ENCODE assay signal across 22 cellular contexts in the genomic region with DNA sequence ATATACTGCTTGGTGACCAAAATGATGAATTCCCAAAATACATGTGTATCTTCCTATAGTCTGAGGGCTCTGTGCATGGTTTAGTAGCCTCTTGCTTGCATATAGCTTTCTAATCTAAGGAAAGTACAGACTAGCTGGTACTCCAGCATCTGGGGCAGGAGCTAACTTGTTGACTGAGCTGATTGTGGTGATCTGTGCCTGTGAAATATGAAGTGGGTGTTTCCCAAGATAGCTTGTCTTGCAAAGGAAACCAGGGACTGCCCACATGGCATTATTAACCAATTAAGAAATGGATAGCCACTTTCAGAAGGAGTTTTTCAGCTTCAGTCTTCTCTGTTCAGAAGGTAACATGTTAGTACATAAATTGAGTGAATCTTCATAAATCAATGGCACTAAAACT.
A peak's percentile ranks its signal among the peaks of the same experiment; 100 is the strongest.
DNase-seq lines count a peak whose midpoint lies in the region; ATAC-seq, FAIRE-seq and TF ChIP-seq lines count a peak whose summit lies in the region.
"Had no signal": no experiment of that assay in that cellular context is flagged by ENCODE, and none has a peak within 500 bp of the region (broad histone marks: within the 10 kb centered on the region; RNA-seq: fewer than 3 reads in every experiment).

No MANE protein-coding gene starts in this region.

- no peak overlapping the region for H3K4me2 ChIP-seq in H1 (ENCODE audit: insufficient read depth in 1 of 2, low read depth in 2 of 2, low read length in 2 of 2)

- peaks cover 0 to 6% (median 0%) of the 10 kb centered on the region in 4 donors for H3K4me1 Mint-ChIP-seq in naive thymus-derived CD8-positive, alpha-beta T cell

- no peak for TF ChIP-seq POLR2A in H54 (IDR thresholded peaks at IDR 0.05; ENCODE audit: low read depth, low read length)
- no peak for TF ChIP-seq POLR2A in H1 (IDR thresholded peaks at IDR 0.05; ENCODE audit: control extremely low read depth in 1 of 2, low read depth in 2 of 2, low read length in 2 of 2)

- H3K9ac ChIP-seq in H1 (replicated peaks in 1 of 4; ENCODE audit: extremely low read depth in 1 of 4, low read depth in 3 of 4, low read length in 3 of 4): no peak overlapping the region

- no peaks in the 10 kb centered on the region for H3K4me1 ChIP-seq in H1 (replicated peaks in 1 of 4; ENCODE audit: control insufficient read depth in 3 of 4, insufficient read depth in 4 of 4, low read length in 3 of 4)
- no peaks in the 10 kb centered on the region for H3K4me1 ChIP-seq in lower lobe of right lung
- H3K4me1 ChIP-seq: Caco-2, spleen had no signal

- no peaks in the 10 kb centered on the region for H4K20me1 ChIP-seq in H1 (replicated peaks in 1 of 2; ENCODE audit: control insufficient read depth in 1 of 2, insufficient read depth in 2 of 2, low read length in 2 of 2)

- H3K27ac Mint-ChIP-seq in naive thymus-derived CD8-positive, alpha-beta T cell: no peak overlapping the region
- H3K27ac Mint-ChIP-seq: activated T-helper 2 cell treated with anti-CD3 and anti-CD28 coated beads, Interferon-gamma antibody, Interleukin-2, Interleukin-4, amounts not matched to agents 10 μg/mL and 5 μg/mL and 100 μg/mL, durations not matched to agents 14 hours and 24 hours and 36 hours had no signal

- intact Hi-C loops in lower lobe of right lung (cut with DNase I): no loop called here

- H3K79me2 ChIP-seq in H1 (ENCODE audit: control insufficient read depth in 1 of 2, insufficient read depth in 2 of 2, low read length in 2 of 2): no peaks in the 10 kb centered on the region

- no peak overlapping the region for H3K56ac ChIP-seq in H1 (replicated peaks; ENCODE audit: insufficient read length, low read depth, low read length)

- no peak overlapping the region for H4K8ac ChIP-seq in H1 (ENCODE audit: extremely low read depth, insufficient read depth, low read length)

- FAIRE-seq in H54 (lab: Jason Lieb, UNC) (peak; percentile 23), H1 (lab: Jason Lieb, UNC) (no peak)
- FAIRE-seq: RCC 7860, urothelium cell line had no signal

- H3K27ac ChIP-seq in H1 (ENCODE audit: low read depth, low read length) (no peak overlapping the region), lower lobe of right lung (no peak overlapping the region)
- H3K27ac ChIP-seq: HL-60, SK-N-MC, spleen, VCaP had no signal

- H2BK15ac ChIP-seq in H1 (ENCODE audit: low read length): no peak overlapping the region

- no peaks in the 10 kb centered on the region for H3K27me3 ChIP-seq in H1 (replicated peaks in 1 of 4; ENCODE audit: control insufficient read depth in 3 of 4, extremely low read depth in 1 of 4, insufficient read depth in 3 of 4, low read length in 3 of 4)
- no peaks in the 10 kb centered on the region for H3K27me3 ChIP-seq in lower lobe of right lung (ENCODE audit: low read depth)
- H3K27me3 ChIP-seq: spleen had no signal

- no peaks in the 10 kb centered on the region for H3K9me3 ChIP-seq in H1 (ENCODE audit: insufficient read depth in 2 of 2, low read depth in 1 of 2, low read length in 1 of 2)
- H3K9me3 ChIP-seq in lower lobe of right lung: no peaks in the 10 kb centered on the region
- H3K9me3 ChIP-seq: Caco-2, spleen had no signal

- no peaks in the 10 kb centered on the region for H3K79me1 ChIP-seq in H1 (ENCODE audit: low read depth, low read length)

- no peaks in the 10 kb centered on the region for H3K36me3 Mint-ChIP-seq in naive thymus-derived CD8-positive, alpha-beta T cell

- H3K36me3 ChIP-seq in H1 (ENCODE audit: control insufficient read depth in 2 of 4, insufficient read depth in 4 of 4, low read length in 3 of 4): no peaks in the 10 kb centered on the region
- no peaks in the 10 kb centered on the region for H3K36me3 ChIP-seq in lower lobe of right lung
- H3K36me3 ChIP-seq: spleen had no signal

- H3K4me3 ChIP-seq in H1 (ENCODE audit: extremely low read depth in 1 of 4, insufficient read depth in 2 of 4, low read depth in 3 of 4, low read length in 4 of 4) (no peak overlapping the region), lower lobe of right lung (no peak overlapping the region)
- H3K4me3 ChIP-seq: SK-N-MC, spleen had no signal

- TF ChIP-seq CTCF in H1 (IDR thresholded peaks at IDR 0.05; ENCODE audit: control extremely low read depth in 1 of 3, insufficient read depth in 1 of 3, low read depth in 1 of 3, low read length in 3 of 3): no peak
- no peak for TF ChIP-seq CTCF in lower lobe of right lung (IDR thresholded peaks at IDR 0.05)

- no peak overlapping the region for H3K14ac ChIP-seq in H1 (ENCODE audit: insufficient read length)

- H4K5ac ChIP-seq in H1 (ENCODE audit: insufficient read length, low read depth, low read length): no peak overlapping the region

- H3K23ac ChIP-seq in H1 (ENCODE audit: insufficient read length): no peak overlapping the region

- no peak overlapping the region for H2BK20ac ChIP-seq in H1 (ENCODE audit: low read length)

- DNase-seq in H54 (ENCODE audit: insufficient read length, low spot score) (no peak), NCI-H69 (lab: John Stamatoyannopoulos, UW) (peak; percentile 56), H1 (ENCODE audit: low read depth in 1 of 2, low spot score in 2 of 2) (no peak), myocyte (ENCODE audit: low read depth) (peak; percentile 42), RKO (ENCODE audit: low spot score) (no peak), lower lobe of right lung (no peak)
- DNase-seq in stimulated activated CD4-positive, alpha-beta T cell treated with anti-CD3 and anti-CD28 coated beads, Interleukin-1b, Interleukin-23, amount 100 ng/mL, for 48 hours: no peak
- DNase-seq in naive thymus-derived CD8-positive, alpha-beta T cell: no peak
- DNase-seq: activated CD4-positive, alpha-beta T cell treated with anti-CD3 and anti-CD28 coated beads, Interleukin-2, amount 50 U/mL, for 1 hour; Caco-2; erythroblast; MM.1S; NCI-H146; NCI-H2227 treated with DMSO at 0.1 percent for 48 hours; retina; spleen had no signal

- H2AFZ ChIP-seq in H1 (ENCODE audit: low read length): 0 out of 2 replicates have a peak overlapping the region, but pooled peaks have one; percentile 40

- no peak for TF ChIP-seq RAD21 in H1 (IDR thresholded peaks at IDR 0.05 in 1 of 2, conservative IDR thresholded peaks at IDR 0.05 in 1 of 2; ENCODE audit: low read depth in 2 of 2, low read length in 2 of 2)

- no peak overlapping the region for H2AK5ac ChIP-seq in H1 (ENCODE audit: low read depth, low read length)

- no peak overlapping the region for H3K4me3 Mint-ChIP-seq in naive thymus-derived CD8-positive, alpha-beta T cell

- H3K23me2 ChIP-seq in H1 (ENCODE audit: low read depth, low read length): no peaks in the 10 kb centered on the region

- POLR2A ChIA-PET in H1 (lab: Charles Lee; ENCODE audit: partially characterized antibody): no interaction called here
- POLR2A ChIA-PET in naive thymus-derived CD8-positive, alpha-beta T cell (lab: Charles Lee): no interaction called here

- H2BK5ac ChIP-seq in H1 (ENCODE audit: low read depth, low read length): no peak overlapping the region

- H3K18ac ChIP-seq in H1 (ENCODE audit: extremely low read depth, low read length): no peak overlapping the region

- no peaks in the 10 kb centered on the region for H3K9me3 Mint-ChIP-seq in naive thymus-derived CD8-positive, alpha-beta T cell
- H3K9me3 Mint-ChIP-seq: activated T-helper 2 cell treated with anti-CD3 and anti-CD28 coated beads, Interferon-gamma antibody, Interleukin-2, Interleukin-4, amounts not matched to agents 10 μg/mL and 5 μg/mL and 100 μg/mL, durations not matched to agents 14 hours and 24 hours and 36 hours had no signal

- CTCF ChIA-PET in H1 (lab: Charles Lee; ENCODE audit: partially characterized antibody): interaction anchor here (0.7 kb wide), 1 partner anchor 110 kb away, joined by 3 read pairs; no protein-coding TSS in a partner anchor

- no peak for ATAC-seq in lower lobe of right lung
- ATAC-seq in naive thymus-derived CD8-positive, alpha-beta T cell: no peak

- peaks cover 0 to 6% (median 0%) of the 10 kb centered on the region in 5 donors for H3K27me3 Mint-ChIP-seq in naive thymus-derived CD8-positive, alpha-beta T cell

- no peak overlapping the region for H4K91ac ChIP-seq in H1 (replicated peaks; ENCODE audit: insufficient read length, low read length)

- H3K4ac ChIP-seq in H1 (replicated peaks; ENCODE audit: insufficient read length, low read depth, low read length): no peak overlapping the region

- no peak overlapping the region for H2BK120ac ChIP-seq in H1 (replicated peaks; ENCODE audit: low read depth, low read length)

- no peak overlapping the region for H2BK12ac ChIP-seq in H1 (ENCODE audit: low read depth, low read length)

- no peak for TF ChIP-seq EP300 in H1 (IDR thresholded peaks at IDR 0.05; ENCODE audit: borderline replicate concordance in 1 of 2, low read depth in 2 of 2, low read length in 2 of 2)

TF ChIP-seq in H1, 55 proteins besides CTCF, POLR2A, EP300 and RAD21:
- TF ChIP-seq TAF7 (optimal IDR thresholded peaks at IDR 0.05; ENCODE audit: borderline replicate concordance, low read depth, low read length): no peak
- no peak for TF ChIP-seq JUN (IDR thresholded peaks at IDR 0.05; ENCODE audit: low read depth, low read length)
- no peak for TF ChIP-seq BACH1 (IDR thresholded peaks at IDR 0.05; ENCODE audit: low read length)
- TF ChIP-seq POLR2AphosphoS5 (IDR thresholded peaks at IDR 0.05; ENCODE audit: low read depth, low read length): no peak
- TF ChIP-seq EGR1 (IDR thresholded peaks at IDR 0.05; ENCODE audit: borderline replicate concordance, low read depth, low read length): no peak
- TF ChIP-seq YY1 (IDR thresholded peaks at IDR 0.05; ENCODE audit: low read depth, low read length): no peak
- no peak for TF ChIP-seq SP2 (IDR thresholded peaks at IDR 0.05; ENCODE audit: low read length)
- TF ChIP-seq NRF1 (IDR thresholded peaks at IDR 0.05; ENCODE audit: low read depth, low read length): no peak
- no peak for TF ChIP-seq BCL11A (IDR thresholded peaks at IDR 0.05; ENCODE audit: low read depth in 2 of 2, low read length in 2 of 2)
- no peak for TF ChIP-seq PHF8 (conservative IDR thresholded peaks at IDR 0.05; ENCODE audit: low read depth, low read length)
- no peak for TF ChIP-seq CBX8 (IDR thresholded peaks at IDR 0.05; ENCODE audit: borderline replicate concordance, low read depth, low read length)
- no peak for TF ChIP-seq SIN3A (conservative IDR thresholded peaks at IDR 0.05 in 1 of 2, IDR thresholded peaks at IDR 0.05 in 1 of 2; ENCODE audit: low read depth in 1 of 2, low read length in 2 of 2)
- TF ChIP-seq CREB1 (IDR thresholded peaks at IDR 0.05): no peak
- no peak for TF ChIP-seq CEBPB (IDR thresholded peaks at IDR 0.05; ENCODE audit: low read depth, low read length)
- no peak for TF ChIP-seq BRCA1 (IDR thresholded peaks at IDR 0.05; ENCODE audit: low read depth, low read length)
- no peak for TF ChIP-seq TEAD4 (IDR thresholded peaks at IDR 0.05; ENCODE audit: low read depth, low read length)
- no peak for TF ChIP-seq KDM5A (IDR thresholded peaks at IDR 0.05; ENCODE audit: low read length)
- TF ChIP-seq EZH2 (IDR thresholded peaks at IDR 0.05; ENCODE audit: low read depth, low read length, severe bottlenecking): no peak

Comparison
In these comparisons a context has a peak if more than half of its experiments do, and no peak if none do; other contexts are left out.
1. DNase-seq: peak in NCI-H69 (single experiment) and myocyte (single experiment); none in H54 (single experiment), H1 (0 of 2), RKO (single experiment), stimulated activated CD4-positive, alpha-beta T cell treated with anti-CD3 and anti-CD28 coated beads, Interleukin-1b, Interleukin-23, amount 100 ng/mL, for 48 hours (single experiment), lower lobe of right lung (single experiment) and naive thymus-derived CD8-positive, alpha-beta T cell (0 of 10).